Comparison of ENCODE assay signal across 39 cellular contexts in the genomic region with DNA sequence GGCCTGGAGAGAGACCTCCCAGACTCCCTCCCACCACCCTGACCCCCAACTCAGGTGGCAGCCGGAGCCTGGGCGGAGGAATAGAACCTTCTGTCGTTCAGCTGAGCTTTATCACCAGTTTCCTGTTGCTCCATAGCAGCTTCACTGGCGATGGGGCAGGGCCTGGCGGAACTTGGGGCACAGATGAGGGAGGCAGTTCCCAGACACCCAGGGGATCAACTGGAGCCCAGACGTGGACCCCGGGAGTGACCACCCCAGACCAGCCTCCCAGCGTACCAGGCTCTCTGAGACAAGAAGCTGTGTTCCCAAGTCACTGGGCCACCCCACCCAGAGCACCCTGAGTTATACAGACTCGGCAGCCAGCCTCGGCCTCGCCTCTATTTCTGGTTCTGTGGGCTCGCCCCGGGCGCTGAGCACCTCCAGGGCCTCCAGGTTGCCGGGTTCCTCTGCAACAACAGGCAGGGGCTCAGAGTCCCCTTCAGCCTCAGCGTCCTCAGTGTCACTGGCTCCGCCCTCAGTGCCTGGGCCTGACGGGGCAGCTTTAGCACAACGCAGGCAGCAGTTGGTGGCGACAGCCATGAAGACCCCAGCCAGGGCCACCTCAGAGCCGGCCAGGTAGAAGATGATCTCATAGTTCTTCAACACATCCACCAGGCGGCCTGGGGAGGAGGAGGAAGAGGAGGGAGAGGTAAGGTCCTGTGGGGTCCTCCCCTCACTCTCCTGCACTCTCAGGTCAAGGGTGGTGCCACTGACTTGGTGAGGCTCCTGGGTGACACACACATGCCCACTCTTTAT. TPM values are rescaled to one million over a fixed set of nuclear protein-coding genes. Genes with fewer than 3 reads are reported as not detected.
"Had no signal": no experiment of that assay in that cellular context is flagged by ENCODE, and none has a peak within 500 bp of the region (broad histone marks: within the 10 kb centered on the region; RNA-seq: fewer than 3 reads in every experiment).

No MANE protein-coding gene starts in this region.

- DNase-seq: activated CD4-positive, alpha-beta memory T cell treated with anti-CD3 and anti-CD28 coated beads for 36 hours; activated CD4-positive, alpha-beta T cell treated with anti-CD3 and anti-CD28 coated beads for 48 hours; activated CD8-positive, alpha-beta memory T cell treated with anti-CD3 and anti-CD28 coated beads, Interleukin-2, amount 50 U/mL, for 48 hours; activated gamma-delta T cell; activated naive CD4-positive, alpha-beta T cell treated with anti-CD3 and anti-CD28 coated beads, Interleukin-2, amount 10 ng/mL, durations not matched to agents 7 days and 5 days; activated naive CD8-positive, alpha-beta T cell treated with anti-CD3 and anti-CD28 coated beads, Interleukin-2, amount 10 ng/mL, durations not matched to agents 7 days and 5 days; activated T-cell treated with anti-CD3 and anti-CD28 coated beads, Interleukin-2, amount 50 U/mL, for 24 hours; cerebellar nuclear complex; colonic mucosa; effector memory CD8-positive, alpha-beta T cell; hypothalamus; immature natural killer cell; kidney glomerular epithelial cell; mammary epithelial cell; naive B cell; nephron progenitor cell; retina; stimulated activated CD4-positive, alpha-beta T cell treated with anti-CD3 and anti-CD28 coated beads, Interleukin-15, amount 100 ng/mL, for 24 hours; stimulated activated CD4-positive, alpha-beta T cell treated with anti-CD3 and anti-CD28 coated beads, Interleukin-2, amount 100 ng/mL, for 24 hours; stimulated activated naive B cell treated with anti-CD40 and anti-IgM and Interleukin-4, amounts not matched to agents 10 μg/mL and 1 μg/mL and 100 μg/mL, for 72 hours; T-helper 17 cell; T1000; trophoblast cell; WERI-Rb-1 had no signal

- H3K4me3 Mint-ChIP-seq: activated CD4-positive, alpha-beta memory T cell treated with anti-CD3 and anti-CD28 coated beads for 36 hours; activated naive CD4-positive, alpha-beta T cell treated with anti-CD3 and anti-CD28 coated beads, Interleukin-2, amount 10 ng/mL, durations not matched to agents 7 days and 5 days; activated naive CD8-positive, alpha-beta T cell treated with anti-CD3 and anti-CD28 coated beads, Interleukin-2, amount 10 ng/mL, durations not matched to agents 7 days and 5 days; activated T-cell treated with anti-CD3 and anti-CD28 coated beads, Interleukin-2, amount 50 U/mL, for 24 hours; brain; effector memory CD8-positive, alpha-beta T cell; immature natural killer cell; mesothelial cell of epicardium; nephron progenitor cell; stimulated activated naive B cell treated with anti-CD40 and anti-IgM and Interleukin-4, amounts not matched to agents 10 μg/mL and 1 μg/mL and 100 μg/mL, for 72 hours; T-helper 17 cell had no signal

- ATAC-seq: activated CD4-positive, CD25-positive, alpha-beta regulatory T cell treated with anti-CD3 and anti-CD28 coated beads, Interleukin-2, amount 50 U/mL, for 24 hours; effector memory CD8-positive, alpha-beta T cell; gastroesophageal sphincter; left lung; pancreas; stimulated activated naive B cell treated with anti-CD40 and anti-IgM and Interleukin-4, amounts not matched to agents 10 μg/mL and 1 μg/mL and 100 μg/mL, for 72 hours; T-helper 17 cell had no signal

- FAIRE-seq: endothelial cell of umbilical vein, pancreas, urothelium cell line had no signal

- H3K27ac ChIP-seq: ascending aorta, cardiac muscle cell, colonic mucosa, gastroesophageal sphincter, left lung, pancreas, prostate gland, WERI-Rb-1 had no signal

- H3K36me3 ChIP-seq: colonic mucosa had no signal

- H3K27ac Mint-ChIP-seq: activated CD4-positive, alpha-beta memory T cell treated with anti-CD3 and anti-CD28 coated beads for 36 hours; activated naive CD4-positive, alpha-beta T cell treated with anti-CD3 and anti-CD28 coated beads, Interleukin-2, amount 10 ng/mL, durations not matched to agents 7 days and 5 days; activated naive CD8-positive, alpha-beta T cell treated with anti-CD3 and anti-CD28 coated beads, Interleukin-2, amount 10 ng/mL, durations not matched to agents 7 days and 5 days; activated T-cell treated with anti-CD3 and anti-CD28 coated beads, Interleukin-2, amount 50 U/mL, for 24 hours; brain; effector memory CD8-positive, alpha-beta T cell; mesothelial cell of epicardium; naive B cell; nephron progenitor cell; stimulated activated naive B cell treated with anti-CD40 and anti-IgM and Interleukin-4, amounts not matched to agents 10 μg/mL and 1 μg/mL and 100 μg/mL, for 72 hours; T-helper 17 cell had no signal

- H3K4me3 ChIP-seq: ascending aorta, cardiac muscle cell, colonic mucosa, dorsolateral prefrontal cortex, gastroesophageal sphincter, left lung, pancreas, prostate gland, smooth muscle cell had no signal

- H3K36me3 Mint-ChIP-seq: activated naive CD4-positive, alpha-beta T cell treated with anti-CD3 and anti-CD28 coated beads, Interleukin-2, amount 10 ng/mL, durations not matched to agents 7 days and 5 days; activated naive CD8-positive, alpha-beta T cell treated with anti-CD3 and anti-CD28 coated beads, Interleukin-2, amount 10 ng/mL, durations not matched to agents 7 days and 5 days had no signal

- H3K4me2 ChIP-seq: smooth muscle cell had no signal

- H3K4me1 Mint-ChIP-seq: activated naive CD4-positive, alpha-beta T cell treated with anti-CD3 and anti-CD28 coated beads, Interleukin-2, amount 10 ng/mL, durations not matched to agents 7 days and 5 days; activated naive CD8-positive, alpha-beta T cell treated with anti-CD3 and anti-CD28 coated beads, Interleukin-2, amount 10 ng/mL, durations not matched to agents 7 days and 5 days; brain had no signal

- H3K9me3 ChIP-seq: ascending aorta, colonic mucosa, gastroesophageal sphincter, left lung, pancreas, prostate gland had no signal

- H3K27me3 ChIP-seq: ascending aorta had no signal

- H3K9me3 Mint-ChIP-seq: activated CD4-positive, alpha-beta memory T cell treated with anti-CD3 and anti-CD28 coated beads for 36 hours; activated naive CD4-positive, alpha-beta T cell treated with anti-CD3 and anti-CD28 coated beads, Interleukin-2, amount 10 ng/mL, durations not matched to agents 7 days and 5 days; activated naive CD8-positive, alpha-beta T cell treated with anti-CD3 and anti-CD28 coated beads, Interleukin-2, amount 10 ng/mL, durations not matched to agents 7 days and 5 days; activated T-cell treated with anti-CD3 and anti-CD28 coated beads, Interleukin-2, amount 50 U/mL, for 24 hours; brain; effector memory CD8-positive, alpha-beta T cell; mesothelial cell of epicardium; naive B cell; nephron progenitor cell; stimulated activated naive B cell treated with anti-CD40 and anti-IgM and Interleukin-4, amounts not matched to agents 10 μg/mL and 1 μg/mL and 100 μg/mL, for 72 hours had no signal

RNA-seq across cellular contexts. Expression of gene SLC16A8, which starts 5.7 kb away (rescaled TPM):
- total RNA-seq: activated naive CD8-positive, alpha-beta T cell treated with anti-CD3 and anti-CD28 coated beads, Interleukin-2, amount 10 ng/mL, durations not matched to agents 7 days and 5 days; ascending aorta; endothelial cell of umbilical vein; fibroblast of villous mesenchyme; gastroesophageal sphincter; mammary epithelial cell; smooth muscle cell; T-helper 17 cell had no signal
- polyA plus RNA-seq: fibroblast of lung, mammary epithelial cell had no signal

RNA-seq across cellular contexts. Expression of gene BAIAP2L2, which starts 32.2 kb away (rescaled TPM):
- total RNA-seq: ascending aorta had no signal
